Comparison of ENCODE assay signal across 8 cellular contexts in genomic region chr9:136694163-136694864, GRCh38. TPM values are rescaled to one million over a fixed set of nuclear protein-coding genes. Genes with fewer than 3 reads are reported as not detected.
DNase-seq lines count a peak whose midpoint lies in the region; ATAC-seq and TF ChIP-seq lines count a peak whose summit lies in the region.

No MANE protein-coding gene starts in this region.

- TF ChIP-seq CTCF in GM10248 (IDR thresholded peaks at IDR 0.05; ENCODE audit: control extremely low read depth, extremely low read depth, low read depth, missing control alignments): peak; percentile 63
- peak; percentile 91 for TF ChIP-seq CTCF in PC-9 (conservative IDR thresholded peaks at IDR 0.05)
- peak in 51 of 56 donors; percentile 19 to 65 (median 51) for TF ChIP-seq CTCF in dorsolateral prefrontal cortex (IDR thresholded peaks at IDR 0.05 in 54 of 56, conservative IDR thresholded peaks at IDR 0.05 in 2 of 56; ENCODE audit: low read depth in 1 of 56, partially characterized antibody in 56 of 56)
- peak; percentile 53 for TF ChIP-seq CTCF in mucosa of descending colon (IDR thresholded peaks at IDR 0.05)

- peak overlapping the region; percentile 91 for H3K4me2 ChIP-seq in PC-9

- H3K4me3 ChIP-seq in PC-9 (peak overlapping the region; percentile 43; the same call in 1 of the 2 replicates), dorsolateral prefrontal cortex (no peak overlapping the region), mucosa of descending colon (no peak overlapping the region)

- ATAC-seq in mucosa of descending colon (peak; percentile 67), HG02759 (IDR thresholded peaks at IDR 0.05; ENCODE audit: unreplicated experiment) (no peak)

- TSS peak; percentile 24 for BruUV-seq in PC-9 (replicated peaks; lab: Mats Ljungman, UMichigan)

- H3F3A ChIP-seq in PC-9 (ENCODE audit: insufficient read depth, low read depth): peaks cover 42% of the 10 kb centered on the region

- no peaks in the 10 kb centered on the region for H3K9me3 ChIP-seq in PC-9 (ENCODE audit: insufficient read depth, low read depth)
- no peaks in the 10 kb centered on the region for H3K9me3 ChIP-seq in mucosa of descending colon

- H2AFZ ChIP-seq in PC-9: no peak overlapping the region

- POLR2A ChIA-PET in GM10248 (lab: Yijun Ruan, JAX) (no interaction called here), PC-9 (lab: Charles Lee; ENCODE audit: unreplicated experiment) (interaction anchor here (0.8 to 0.9 kb wide), 2 partner anchors 12 to 60 kb away, joined by 6 to 7 read pairs; no protein-coding TSS in a partner anchor)

- H3K27me3 ChIP-seq in PC-9 (ENCODE audit: insufficient read depth, low read depth) (no peaks in the 10 kb centered on the region), dorsolateral prefrontal cortex (peaks cover 0 to 2% (median 0%) of the 10 kb centered on the region in 45 donors)

- no peaks in the 10 kb centered on the region for H4K20me1 ChIP-seq in PC-9 (ENCODE audit: insufficient read depth)

- H3K36me3 ChIP-seq in PC-9 (ENCODE audit: low read depth) (no peaks in the 10 kb centered on the region), mucosa of descending colon (ENCODE audit: low read depth) (no peaks in the 10 kb centered on the region)

- CTCF ChIA-PET in GM10248 (lab: Yijun Ruan, JAX) (interaction anchor here (0.7 to 5.3 kb wide), 4 partner anchors 12 to 64 kb away, joined by 3 to 20 read pairs (median 3); no protein-coding TSS in a partner anchor), PC-9 (lab: Charles Lee) (interaction anchor here (0.6 to 1.1 kb wide), 6 partner anchors 21 to 537 kb away, joined by 3 to 7 read pairs (median 3); no protein-coding TSS in a partner anchor)

- in situ Hi-C loops in ACHN (cut with HindIII; ENCODE audit: low pct_ligation_motif_present, low pct_unique_long_range_greater_than_20kb, low sequenced_read_pairs): no loop called here

- H3K79me2 ChIP-seq in PC-9 (ENCODE audit: low read depth): no peaks in the 10 kb centered on the region

- DNase-seq in ACHN (peak; percentile 59), GM10248 (ENCODE audit: extremely low spot score) (peak; percentile 75), PC-9 (peak in 1 of 2 experiments; percentile 82), dorsolateral prefrontal cortex (no peak), mucosa of descending colon (peak; percentile 82 to 88 (median 83)), hippocampal formation (lab: John Stamatoyannopoulos, UW) (no peak), NCI-H1436 treated with DMSO at 0.1 percent for 48 hours (lab: John Stamatoyannopoulos, UW) (no peak)

- intact Hi-C loops in PC-9 (cut with micrococcal nuclease; ENCODE audit: unreplicated experiment): loop anchor here (2.0 to 5.0 kb wide), 6 partner anchors 16 to 210 kb away; partner anchors contain the start of gene NOTCH1
- intact Hi-C loops in dorsolateral prefrontal cortex (cut with DNase I): no loop called here
- intact Hi-C loops in mucosa of descending colon (cut with DNase I, micrococcal nuclease): no loop called here

- no peaks in the 10 kb centered on the region for H3K9me2 ChIP-seq in PC-9 (ENCODE audit: insufficient read depth)

- peak overlapping the region; percentile 94 for H3K27ac ChIP-seq in PC-9
- H3K27ac ChIP-seq in dorsolateral prefrontal cortex: no peak overlapping the region

- H3K4me1 ChIP-seq in PC-9 (replicated peaks; ENCODE audit: insufficient read depth): peaks cover 47% of the 10 kb centered on the region
- peaks cover 24% of the 10 kb centered on the region for H3K4me1 ChIP-seq in mucosa of descending colon (ENCODE audit: low read depth)

RNA-seq across cellular contexts. Expression of gene AGPAT2, which starts 7.1 kb away (rescaled TPM):
- total RNA-seq in PC-9 (2021): 124 and 136 TPM in 2 replicates
- total RNA-seq in dorsolateral prefrontal cortex: 10 to 100 TPM in 91 of 120 experiments, 1 to 10 TPM in 29; 4.1 to 18.0 (median 11.6) TPM
- total RNA-seq in mucosa of descending colon: 100 to 1,000 TPM; 113 to 296 (median 152) TPM

RNA-seq across cellular contexts. Expression of gene DIPK1B, which starts 18.1 kb away (rescaled TPM):
- total RNA-seq in PC-9 (2021) (19.0 and 32.6 TPM in 2 replicates), dorsolateral prefrontal cortex (10 to 100 TPM; 12.6 to 48.9 (median 34.9) TPM), mucosa of descending colon (1 to 10 TPM; 1.0 to 10.0 (median 2.9) TPM)

RNA-seq across cellular contexts. Expression of gene EGFL7, which starts 31.6 kb away (rescaled TPM):
- total RNA-seq in PC-9 (2021) (53.1 and 70.7 TPM in 2 replicates), dorsolateral prefrontal cortex (100 to 1,000 TPM in 13 of 120 experiments, 10 to 100 TPM in 107; 43.0 to 145 (median 80.4) TPM), mucosa of descending colon (10 to 100 TPM; 15.9 to 43.4 (median 18.9) TPM)

RNA-seq across cellular contexts. Expression of gene LCN10, which starts 48.4 kb away (rescaled TPM):
- total RNA-seq in PC-9 (2021) (0.94 and 2.2 TPM in 2 replicates), dorsolateral prefrontal cortex (1 to 10 TPM in 76 of 120 experiments, under 1 TPM in 39, not detected in 5; 0.14 to 8.5 (median 1.5) TPM), mucosa of descending colon (1 to 10 TPM in 2 of 3 donors, under 1 TPM in 1; 0.12 to 5.1 (median 2.7) TPM)

RNA-seq across cellular contexts. Expression of gene LCN6, which starts 54.0 kb away (rescaled TPM):
- total RNA-seq in PC-9 (2021) (not detected in 2 replicates), dorsolateral prefrontal cortex (10 to 100 TPM in 1 of 120 experiments, 1 to 10 TPM in 70, under 1 TPM in 6, not detected in 43; 0.52 to 10.9 (median 2.1) TPM), mucosa of descending colon (1 to 10 TPM; 1.0 to 8.5 (median 4.7) TPM)

Comparison
In these comparisons a context has a peak if more than half of its experiments do, and no peak if none do; other contexts are left out.
1. DNase-seq: peak in ACHN (single experiment), GM10248 (single experiment) and mucosa of descending colon (3 of 3); none in dorsolateral prefrontal cortex (0 of 10), hippocampal formation (0 of 2) and NCI-H1436 treated with DMSO at 0.1 percent for 48 hours (single experiment).
2. Peak in every context shown above with its lines, with median percentiles within 50 percentile points of each other: CTCF ChIP-seq.